Comparison of ENCODE assay signal across 11 cellular contexts in genomic region chr19:49503582-49503962, GRCh38. TPM values are rescaled to one million over a fixed set of nuclear protein-coding genes. Genes with fewer than 3 reads are reported as not detected.
DNase-seq lines count a peak whose midpoint lies in the region; ATAC-seq and TF ChIP-seq lines count a peak whose summit lies in the region.
"Had no signal": no experiment of that assay in that cellular context is flagged by ENCODE, and none has a peak within 500 bp of the region (broad histone marks: within the 10 kb centered on the region; RNA-seq: fewer than 3 reads in every experiment).

No MANE protein-coding gene starts in this region.

- H3K36me3 Mint-ChIP-seq in MCF 10A (ENCODE audit: insufficient read depth, unreplicated experiment) = peaks cover 33% of the 10 kb centered on the region
- H3K36me3 Mint-ChIP-seq in memory B cell = peaks cover 20% of the 10 kb centered on the region

- TF ChIP-seq CTCF in breast epithelium (IDR thresholded peaks at IDR 0.05) (no peak), MCF 10A (IDR thresholded peaks at IDR 0.05; ENCODE audit: unreplicated experiment) (no peak), vagina (IDR thresholded peaks at IDR 0.05) (no peak)

- H3K27me3 Mint-ChIP-seq in MCF 10A (ENCODE audit: insufficient read depth, unreplicated experiment) (no peaks in the 10 kb centered on the region), memory B cell (no peaks in the 10 kb centered on the region)
- H3K27me3 Mint-ChIP-seq: stimulated activated naive B cell treated with anti-CD40 and anti-IgM and Interleukin-4, amounts not matched to agents 10 μg/mL and 1 μg/mL and 100 μg/mL, for 72 hours had no signal

- TF ChIP-seq POLR2A in breast epithelium (IDR thresholded peaks at IDR 0.05) (no peak), vagina (IDR thresholded peaks at IDR 0.05) (no peak)

- H3K9me3 ChIP-seq in breast epithelium (no peaks in the 10 kb centered on the region), vagina (no peaks in the 10 kb centered on the region)
- H3K9me3 ChIP-seq: gastroesophageal sphincter had no signal

- BruUV-seq in MCF 10A (replicated peaks; lab: Mats Ljungman, UMichigan) = no TSS peak

- no peak for DNase-seq in breast epithelium (ENCODE audit: low spot score in 2 of 2)
- no peak for DNase-seq in MCF 10A (ENCODE audit: unreplicated experiment)
- DNase-seq in memory B cell (ENCODE audit: low spot score in 2 of 2) = no peak
- DNase-seq in vagina (ENCODE audit: extremely low spot score in 2 of 2) = no peak
- no peak for DNase-seq in effector CD4-positive, alpha-beta T cell
- DNase-seq in caudate nucleus (lab: John Stamatoyannopoulos, UW) = no peak
- DNase-seq: stimulated activated naive B cell treated with anti-CD40 and anti-IgM and Interleukin-4, amounts not matched to agents 10 μg/mL and 1 μg/mL and 100 μg/mL, for 72 hours had no signal

- no peak overlapping the region for H3K4me3 ChIP-seq in breast epithelium
- H3K4me3 ChIP-seq in vagina = no peak overlapping the region
- H3K4me3 ChIP-seq: gastroesophageal sphincter had no signal

- intact Hi-C loops in breast epithelium (cut with DNase I; ENCODE audit: low total_unique reads) = no loop called here
- intact Hi-C loops in MCF 10A (cut with micrococcal nuclease) = loop anchor here (1.0 kb wide), 2 partner anchors 44 to 67 kb away; no protein-coding TSS in a partner anchor
- intact Hi-C loops in vagina (cut with DNase I) = loop anchor here (2.0 kb wide), 1 partner anchor 43 kb away; no protein-coding TSS in a partner anchor

- H3K27me3 ChIP-seq in breast epithelium (no peaks in the 10 kb centered on the region), vagina (no peaks in the 10 kb centered on the region)
- H3K27me3 ChIP-seq: gastroesophageal sphincter had no signal

- H3K36me3 ChIP-seq in breast epithelium (no peaks in the 10 kb centered on the region), vagina (peaks cover 0 to 14% of the 10 kb centered on the region in 2 donors)

- POLR2A ChIA-PET in MCF 10A (lab: Yijun Ruan, JAX) = interaction anchor here (0.6 to 2.1 kb wide), 4 partner anchors 38 to 112 kb away, joined by 3 to 15 read pairs (median 3); no protein-coding TSS in a partner anchor

- H3K4me1 ChIP-seq in breast epithelium (peaks cover 0 to 1% of the 10 kb centered on the region in 2 donors), vagina (peaks cover 30% of the 10 kb centered on the region)

- H3K9me3 Mint-ChIP-seq in MCF 10A (ENCODE audit: unreplicated experiment) (no peaks in the 10 kb centered on the region), memory B cell (no peaks in the 10 kb centered on the region)
- H3K9me3 Mint-ChIP-seq: HFFc6; stimulated activated naive B cell treated with anti-CD40 and anti-IgM and Interleukin-4, amounts not matched to agents 10 μg/mL and 1 μg/mL and 100 μg/mL, for 72 hours had no signal

- H3K27ac Mint-ChIP-seq in MCF 10A (ENCODE audit: low read depth, unreplicated experiment) (no peak overlapping the region), memory B cell (peak overlapping the region; percentile 100)
- H3K27ac Mint-ChIP-seq: HFFc6 had no signal

- H3K27ac ChIP-seq in breast epithelium (peak overlapping the region; percentile 13 to 56), vagina (peak overlapping the region; percentile 93), caudate nucleus (ENCODE audit: low read depth, low read length) (no peak overlapping the region)
- H3K27ac ChIP-seq: C4-2B, gastroesophageal sphincter had no signal

- ATAC-seq in memory B cell (ENCODE audit: low read depth) = no peak

- H3K4me3 Mint-ChIP-seq in MCF 10A (ENCODE audit: unreplicated experiment) (no peak overlapping the region), memory B cell (no peak overlapping the region)
- H3K4me3 Mint-ChIP-seq: HFFc6; stimulated activated naive B cell treated with anti-CD40 and anti-IgM and Interleukin-4, amounts not matched to agents 10 μg/mL and 1 μg/mL and 100 μg/mL, for 72 hours had no signal

- CTCF ChIA-PET in MCF 10A (lab: Yijun Ruan, JAX) = interaction anchor here (0.6 to 4.6 kb wide), 15 partner anchors 12 to 425 kb away, joined by 3 to 49 read pairs (median 4); partner anchors contain the start of genes ATF5 and NUP62

- peaks cover 6% of the 10 kb centered on the region for H3K4me1 Mint-ChIP-seq in MCF 10A (ENCODE audit: insufficient read depth, unreplicated experiment)
- H3K4me1 Mint-ChIP-seq in memory B cell = peaks cover 30% of the 10 kb centered on the region

RNA-seq across cellular contexts. Expression of gene RPS11, which starts 7.3 kb away (rescaled TPM):
- total RNA-seq in breast epithelium (1,000 to 10,000 TPM; 5,709 to 7,550 (median 5,876) TPM), MCF 10A (2022) (2,096 and 2,306 TPM in 2 replicates), vagina (4,897 TPM)

RNA-seq across cellular contexts. Expression of gene FCGRT, which starts 8.9 kb away (rescaled TPM):
- total RNA-seq in breast epithelium (100 to 1,000 TPM; 164 to 389 (median 199) TPM), MCF 10A (2022) (not detected in 2 replicates), vagina (166 TPM)

RNA-seq across cellular contexts. Expression of gene RPL13A, which starts 16.2 kb away (rescaled TPM):
- total RNA-seq in breast epithelium (1,000 to 10,000 TPM; 3,591 to 5,468 (median 4,346) TPM), MCF 10A (2022) (3,716 and 3,819 TPM in 2 replicates), vagina (3,900 TPM)

RNA-seq across cellular contexts. Expression of gene RCN3, which starts 24.2 kb away (rescaled TPM):
- total RNA-seq in breast epithelium = 10 to 100 TPM; 17.3 to 40.2 (median 34.7) TPM
- total RNA-seq in MCF 10A (2022) = not detected in 2 replicates
- 22.6 TPM for total RNA-seq in vagina
- total RNA-seq: A172 had no signal

RNA-seq across cellular contexts. Expression of gene FLT3LG, which starts 29.6 kb away (rescaled TPM):
- total RNA-seq in breast epithelium = 1 to 10 TPM; 4.3 to 7.0 (median 4.6) TPM
- 1.5 and 3.6 TPM in 2 replicates for total RNA-seq in MCF 10A (2022)
- 10.1 TPM for total RNA-seq in vagina

Comparison
In these comparisons a context has a peak if more than half of its experiments do, and no peak if none do; other contexts are left out.
1. RNA of gene FCGRT, which starts 8.9 kb away (total RNA-seq): 164 to 389 TPM in breast epithelium and 166 TPM in vagina (single experiment); not detected in MCF 10A; every median in the first group is over 100 times any median in the second.